8 cellular contexts compared by ENCODE assay signal in the genomic region with DNA sequence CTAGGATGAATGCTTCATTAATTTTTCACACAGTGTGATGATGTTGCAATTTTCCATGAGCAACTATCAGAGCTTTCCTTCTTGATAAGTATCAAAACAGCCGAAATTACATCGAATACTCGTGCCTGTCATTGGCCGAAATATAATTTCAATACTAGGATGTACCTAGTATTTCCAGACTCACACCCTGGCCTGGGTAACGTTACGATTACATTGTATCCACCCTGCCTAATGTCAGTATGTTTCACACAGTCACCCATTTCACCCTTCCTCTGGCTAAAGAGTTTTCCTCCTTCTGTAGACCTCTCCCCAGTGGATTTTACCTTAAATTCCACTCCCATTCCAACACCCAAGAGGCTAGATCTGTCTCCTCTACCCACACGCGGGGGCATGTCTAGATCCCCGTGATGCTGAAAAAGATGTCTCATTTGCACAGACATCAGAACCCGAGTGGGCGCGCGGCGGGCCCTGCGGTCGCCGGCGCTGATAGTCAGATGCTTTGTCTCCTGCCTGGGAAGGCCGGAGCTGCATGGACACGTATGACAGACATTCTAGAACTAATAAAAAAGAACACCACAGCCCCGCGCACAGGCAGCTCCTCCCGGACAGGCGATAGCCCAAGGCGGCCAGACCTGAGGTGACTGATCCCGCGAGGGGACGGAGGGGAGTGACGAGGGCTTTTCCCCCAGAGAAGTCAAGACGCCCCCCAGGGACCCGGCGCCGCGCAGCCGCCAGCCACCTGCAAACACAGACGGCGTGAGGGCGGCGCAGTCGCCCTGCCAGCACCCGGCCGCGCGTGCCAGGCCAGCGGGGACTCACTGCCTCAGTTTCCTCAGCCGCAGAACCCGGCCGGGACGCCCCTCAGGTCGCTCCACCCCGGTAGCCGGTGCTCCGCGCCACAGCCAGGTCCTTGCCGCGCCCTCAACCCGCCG. TPM values are rescaled to one million over a fixed set of nuclear protein-coding genes. Genes with fewer than 3 reads are reported as not detected.
DNase-seq lines count a peak whose midpoint lies in the region; ATAC-seq and TF ChIP-seq lines count a peak whose summit lies in the region.

No MANE protein-coding gene starts in this region.

- BruUV-seq in OCI-LY7 (replicated peaks; lab: Mats Ljungman, UMichigan) = no TSS peak

- H2AFZ ChIP-seq in OCI-LY7 (ENCODE audit: low read length) = no peak overlapping the region
- H2AFZ ChIP-seq in neuronal stem cell (ENCODE audit: low read length) = peak overlapping the region; percentile 83

- no peak overlapping the region for H3K27ac ChIP-seq in OCI-LY7 (ENCODE audit: low read depth, low read length, poor library complexity, severe bottlenecking)
- peak overlapping the region; percentile 98 for H3K27ac ChIP-seq in neuronal stem cell (replicated peaks; ENCODE audit: low read length)

- CTCF ChIA-PET in OCI-LY7 (lab: Charles Lee; ENCODE audit: unreplicated experiment) = interaction anchor here (0.6 kb wide), 1 partner anchor 1114 kb away, joined by 3 read pairs; no protein-coding TSS in a partner anchor

- peak overlapping the region; percentile 97 for H3K23ac ChIP-seq in neuronal stem cell (ENCODE audit: low read depth, low read length, poor library complexity)

- no peaks in the 10 kb centered on the region for H3K9me2 ChIP-seq in OCI-LY7 (ENCODE audit: insufficient read depth, low read length)

- peak overlapping the region; percentile 94 for H2BK120ac ChIP-seq in neuronal stem cell (ENCODE audit: low read depth, low read length)

- peak overlapping the region; percentile 95 for H3K18ac ChIP-seq in neuronal stem cell (ENCODE audit: low read length)

- peak overlapping the region; percentile 97 for H4K91ac ChIP-seq in neuronal stem cell (ENCODE audit: low read depth, low read length, poor library complexity)

- peak overlapping the region; percentile 96 for H2BK5ac ChIP-seq in neuronal stem cell (ENCODE audit: low read length)

- peak overlapping the region; percentile 66 for H3K14ac ChIP-seq in neuronal stem cell (ENCODE audit: low read length)

- no peak for TF ChIP-seq CTCF in OCI-LY7 (conservative IDR thresholded peaks at IDR 0.05; ENCODE audit: low read length)

- peak overlapping the region; percentile 94 for H3K9ac ChIP-seq in neuronal stem cell (ENCODE audit: low read depth, low read length, poor library complexity)

- no CpG with 5 or more reads among the region's 58 CpGs for WGBS in neuronal stem cell (ENCODE audit: extremely low coverage in 2 of 2, insufficient read length in 2 of 2, insufficient replicate concordance in 1 of 2), 2 donors

- peak overlapping the region; percentile 56 for H2AK5ac ChIP-seq in neuronal stem cell (ENCODE audit: low read depth, low read length)

- POLR2A ChIA-PET in OCI-LY7 (lab: Charles Lee) = no interaction called here

- no peaks in the 10 kb centered on the region for H3K36me3 ChIP-seq in OCI-LY7 (ENCODE audit: insufficient read depth, low read length)
- peaks cover 0 to 5% of the 10 kb centered on the region in 2 donors for H3K36me3 ChIP-seq in neuronal stem cell (replicated peaks in 1 of 2; ENCODE audit: control insufficient read depth in 2 of 2, insufficient read depth in 2 of 2, low read length in 2 of 2)

- peak; percentile 68 for DNase-seq in ACHN
- DNase-seq in OCI-LY7 (ENCODE audit: low spot score) = no peak
- DNase-seq in activated effector memory CD4-positive, alpha-beta T cell treated with Interleukin-2 at 50 U/mL for 16 hours = peak; percentile 10
- DNase-seq in foreskin melanocyte = peak; percentile 28
- DNase-seq in neuronal stem cell (ENCODE audit: low spot score) = peak; percentile 29
- peak; percentile 79 for DNase-seq in superior temporal gyrus (ENCODE audit: extremely low spot score)

- in situ Hi-C loops in ACHN (cut with HindIII; ENCODE audit: low pct_ligation_motif_present, low pct_unique_long_range_greater_than_20kb, low sequenced_read_pairs) = no loop called here

- H2BK15ac ChIP-seq in neuronal stem cell (ENCODE audit: low read length) = peak overlapping the region; percentile 85

- H3K4me3 ChIP-seq in OCI-LY7 (ENCODE audit: low read depth, low read length, poor library complexity, severe bottlenecking) = no peak overlapping the region
- H3K4me3 ChIP-seq in neuronal stem cell (ENCODE audit: low read length in 2 of 2) = peak overlapping the region; percentile 85 to 98

- no peaks in the 10 kb centered on the region for H3K79me2 ChIP-seq in OCI-LY7 (ENCODE audit: insufficient read depth, low read depth, low read length)

- no peaks in the 10 kb centered on the region for H4K20me1 ChIP-seq in OCI-LY7 (ENCODE audit: insufficient read depth, low read length)

- ATAC-seq in GM19025 (IDR thresholded peaks at IDR 0.05; ENCODE audit: low read depth, unreplicated experiment) (peak; percentile 22), HG03175 (IDR thresholded peaks at IDR 0.05; ENCODE audit: unreplicated experiment) (peak; percentile 13)

- H3K9me3 ChIP-seq in OCI-LY7 (ENCODE audit: low read length) (no peaks in the 10 kb centered on the region), neuronal stem cell (replicated peaks in 1 of 2; ENCODE audit: control insufficient read depth in 2 of 2, insufficient read depth in 1 of 2, low read depth in 1 of 2, low read length in 2 of 2) (peaks cover 0 to 3% of the 10 kb centered on the region in 2 donors)

- H3K4me1 ChIP-seq in OCI-LY7 (ENCODE audit: insufficient read depth, low read length, poor library complexity, severe bottlenecking) (no peaks in the 10 kb centered on the region), neuronal stem cell (ENCODE audit: control insufficient read depth in 2 of 2, insufficient read depth in 1 of 2, low read depth in 1 of 2, low read length in 2 of 2) (peaks cover 3 to 7% of the 10 kb centered on the region in 2 donors)

- H3K4me2 ChIP-seq in OCI-LY7 (ENCODE audit: low read length) = peak overlapping the region; percentile 44; the same call in 1 of the 2 replicates
- peak overlapping the region; percentile 66 for H3K4me2 ChIP-seq in neuronal stem cell (ENCODE audit: insufficient read depth, low read length, poor library complexity, severe bottlenecking)

- intact Hi-C loops in OCI-LY7 (cut with micrococcal nuclease; ENCODE audit: unreplicated experiment) = no loop called here

- H4K8ac ChIP-seq in neuronal stem cell (ENCODE audit: low read depth, low read length) = no peak overlapping the region

- H3K4ac ChIP-seq in neuronal stem cell (ENCODE audit: low read length) = no peak overlapping the region

- no peaks in the 10 kb centered on the region for H3K27me3 ChIP-seq in neuronal stem cell (ENCODE audit: control insufficient read depth in 3 of 3, insufficient read depth in 3 of 3, low read depth in 1 of 3, low read length in 3 of 3)

- H3K79me1 ChIP-seq in neuronal stem cell (ENCODE audit: low read depth, low read length) = peaks cover 2% of the 10 kb centered on the region

- H2BK12ac ChIP-seq in neuronal stem cell (ENCODE audit: low read length) = peak overlapping the region; percentile 63

RNA-seq across cellular contexts. Expression of a gene that starts 0.7 kb away (rescaled TPM):
- total RNA-seq in OCI-LY7 (2014; rRNA removed; shearing (Covaris generic)) = not detected in 2 replicates
- 1.1 and 1.4 TPM in 2 replicates for total RNA-seq in OCI-LY7 (2022)
- polyA plus RNA-seq in neuronal stem cell (2013, experiment 1 of 2) = 26.7 TPM
- 28.1 TPM for polyA plus RNA-seq in neuronal stem cell (2013, experiment 2 of 2)
